ENCODE assay signal across 9 cellular contexts in genomic region chr12:45543887-45544286, GRCh38.
DNase-seq lines count a peak whose midpoint lies in the region; ATAC-seq and TF ChIP-seq lines count a peak whose summit lies in the region.
"Had no signal": no experiment of that assay in that cellular context is flagged by ENCODE, and none has a peak within 500 bp of the region (broad histone marks: within the 10 kb centered on the region; RNA-seq: fewer than 3 reads in every experiment).

No MANE protein-coding gene starts in this region.

- intact Hi-C loops in Panc1 (cut with micrococcal nuclease; ENCODE audit: unreplicated experiment) (loop anchor here (2.0 kb wide), 1 partner anchor 181 kb away; no protein-coding TSS in a partner anchor), left cardiac atrium (cut with DNase I) (loop anchor here in 1 of 2 donors (10.0 kb wide), 1 partner anchor 201 kb away; no protein-coding TSS in a partner anchor), sciatic nerve (cut with DNase I) (no loop called here)

- TF ChIP-seq RAD21 in Ishikawa (IDR thresholded peaks at IDR 0.05; ENCODE audit: low read depth) = peak; percentile 96

- DNase-seq in NCI-H1436 (lab: John Stamatoyannopoulos, UW) (peak; percentile 73), NCI-H1436 treated with DMSO at 0.1 percent for 48 hours (lab: John Stamatoyannopoulos, UW) (no peak), Panc1 (ENCODE audit: low read depth, low spot score) (peak; percentile 73), left cardiac atrium (no peak), sciatic nerve (ENCODE audit: low spot score) (no peak)
- DNase-seq in activated naive CD8-positive, alpha-beta T cell treated with anti-CD3 and anti-CD28 coated beads, Interleukin-2, amount 50 U/mL, for 24 hours = peak; percentile 42

- H3K27me3 Mint-ChIP-seq in activated naive CD8-positive, alpha-beta T cell treated with anti-CD3 and anti-CD28 coated beads, Interleukin-2, amount 50 U/mL, for 24 hours = no peaks in the 10 kb centered on the region

- H3K36me3 Mint-ChIP-seq in activated naive CD8-positive, alpha-beta T cell treated with anti-CD3 and anti-CD28 coated beads, Interleukin-2, amount 50 U/mL, for 24 hours (ENCODE audit: low read depth) = no peaks in the 10 kb centered on the region

- peak; percentile 92 for ATAC-seq in GM21717 (IDR thresholded peaks at IDR 0.05; ENCODE audit: unreplicated experiment)
- ATAC-seq in Panc1 = peak; percentile 93
- peak; percentile 90 for ATAC-seq in activated naive CD8-positive, alpha-beta T cell treated with anti-CD3 and anti-CD28 coated beads, Interleukin-2, amount 50 U/mL, for 24 hours
- peak; percentile 73 to 86 for ATAC-seq in left cardiac atrium
- peak; percentile 86 for ATAC-seq in sciatic nerve

- POLR2A ChIA-PET in Panc1 (lab: Charles Lee) = interaction anchor here (0.6 kb wide), 1 partner anchor 202 kb away, joined by 9 read pairs; no protein-coding TSS in a partner anchor

- H3K27ac Mint-ChIP-seq in activated naive CD8-positive, alpha-beta T cell treated with anti-CD3 and anti-CD28 coated beads, Interleukin-2, amount 50 U/mL, for 24 hours = no peak overlapping the region

- H3K4me3 ChIP-seq in Panc1 (ENCODE audit: low read depth in 2 of 2, low read length in 2 of 2) = no peak overlapping the region
- H3K4me3 ChIP-seq: BLaER1 had no signal

- H3K4me3 Mint-ChIP-seq in activated naive CD8-positive, alpha-beta T cell treated with anti-CD3 and anti-CD28 coated beads, Interleukin-2, amount 50 U/mL, for 24 hours = no peak overlapping the region

- no peak for TF ChIP-seq EP300 in Ishikawa (IDR thresholded peaks at IDR 0.05; ENCODE audit: borderline replicate concordance)

- no peaks in the 10 kb centered on the region; the same call in 1 of the 2 replicates for H3K27me3 ChIP-seq in Panc1 (ENCODE audit: control insufficient read depth, insufficient read depth, low read length)
- H3K27me3 ChIP-seq: BLaER1 had no signal

- CTCF ChIA-PET in Panc1 (lab: Charles Lee) = interaction anchor here (0.6 to 1.7 kb wide), 5 partner anchors 9 to 447 kb away, joined by 3 to 16 read pairs (median 5); partner anchors contain the start of gene SCAF11

- no peak overlapping the region for H3K27ac ChIP-seq in Panc1 (ENCODE audit: low read length)
- H3K27ac ChIP-seq: BLaER1 had no signal

- H3K4me1 ChIP-seq in Panc1 (ENCODE audit: control insufficient read depth, insufficient read depth, low read length) = no peaks in the 10 kb centered on the region
- H3K4me1 ChIP-seq: BLaER1 had no signal

- H3K36me3 ChIP-seq in Panc1 (ENCODE audit: control insufficient read depth, insufficient read depth, low read length) = no peaks in the 10 kb centered on the region
- H3K36me3 ChIP-seq: BLaER1 had no signal

- peaks cover 2% of the 10 kb centered on the region for H3K4me1 Mint-ChIP-seq in activated naive CD8-positive, alpha-beta T cell treated with anti-CD3 and anti-CD28 coated beads, Interleukin-2, amount 50 U/mL, for 24 hours

- in situ Hi-C loops in Panc1 (cut with HindIII; ENCODE audit: low pct_unique_long_range_greater_than_20kb, low sequenced_read_pairs) = no loop called here

- no peaks in the 10 kb centered on the region for H3K9me3 Mint-ChIP-seq in activated naive CD8-positive, alpha-beta T cell treated with anti-CD3 and anti-CD28 coated beads, Interleukin-2, amount 50 U/mL, for 24 hours

- peak; percentile 86 for TF ChIP-seq CTCF in Panc1 (IDR thresholded peaks at IDR 0.05)

- no peaks in the 10 kb centered on the region for H3K9me3 ChIP-seq in Panc1 (ENCODE audit: control insufficient read depth, insufficient read depth, low read depth, low read length)
- H3K9me3 ChIP-seq: BLaER1 had no signal

- BruUV-seq in Panc1 (replicated peaks; lab: Mats Ljungman, UMichigan) = no TSS peak

TF ChIP-seq in Ishikawa, 13 proteins besides CTCF, POLR2A, EP300 and RAD21:
- TF ChIP-seq EGR1 (IDR thresholded peaks at IDR 0.05) = no peak
- TF ChIP-seq TEAD4 (IDR thresholded peaks at IDR 0.05) = 0 out of 2 replicates have a peak, but pooled peaks have one; percentile 5
- no peak for TF ChIP-seq REST (IDR thresholded peaks at IDR 0.05; ENCODE audit: low read depth)
- no peak for TF ChIP-seq CREB1 (IDR thresholded peaks at IDR 0.05; ENCODE audit: low read depth)
- no peak for TF ChIP-seq USF1 (IDR thresholded peaks at IDR 0.05)
- no peak for TF ChIP-seq TAF1 (IDR thresholded peaks at IDR 0.05; ENCODE audit: low read depth)
- no peak for TF ChIP-seq TCF12 (IDR thresholded peaks at IDR 0.05; ENCODE audit: low read depth)
- peak; percentile 97 for TF ChIP-seq CEBPB (IDR thresholded peaks at IDR 0.05)
- no peak for TF ChIP-seq MAX (IDR thresholded peaks at IDR 0.05)
- TF ChIP-seq YY1 (IDR thresholded peaks at IDR 0.05; ENCODE audit: low read depth) = peak; percentile 36; the same call in 1 of the 2 replicates
- TF ChIP-seq FOXM1 (IDR thresholded peaks at IDR 0.05; ENCODE audit: borderline replicate concordance, low read depth) = no peak
- peak; percentile 47; the same call in 1 of the 2 replicates for TF ChIP-seq NFIC (IDR thresholded peaks at IDR 0.05)
- no peak for TF ChIP-seq ZBTB7A (IDR thresholded peaks at IDR 0.05; ENCODE audit: low read depth)

Comparison
In these comparisons a context has a peak if more than half of its experiments do, and no peak if none do; other contexts are left out.
1. DNase-seq: peak in NCI-H1436 (single experiment), Panc1 (single experiment) and activated naive CD8-positive, alpha-beta T cell treated with anti-CD3 and anti-CD28 coated beads, Interleukin-2, amount 50 U/mL, for 24 hours (single experiment); none in NCI-H1436 treated with DMSO at 0.1 percent for 48 hours (single experiment), left cardiac atrium (single experiment) and sciatic nerve (single experiment).
2. Peak in every context shown above with its lines, with median percentiles within 50 percentile points of each other: ATAC-seq.